Comparison of ENCODE assay signal across 3 cellular contexts in the genomic region with DNA sequence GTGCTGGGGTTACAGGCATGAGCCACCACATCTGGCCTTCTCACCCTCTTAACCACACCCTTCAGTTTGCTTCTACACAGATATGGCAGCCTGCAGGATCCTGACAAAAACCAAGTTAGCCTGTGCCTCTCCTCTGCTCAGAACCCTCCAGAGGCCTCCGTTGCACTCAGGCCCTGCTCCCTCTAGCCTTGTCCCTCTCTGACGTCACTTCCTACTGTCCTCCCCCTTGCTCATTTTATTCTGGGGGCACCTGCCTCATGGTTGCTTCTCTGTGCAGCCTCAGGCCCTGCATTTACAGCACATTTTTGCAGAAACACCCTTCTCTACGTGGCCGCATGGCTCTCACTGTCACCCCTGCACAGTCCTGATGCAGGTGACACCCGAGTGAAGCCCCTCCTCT.
TF ChIP-seq lines count a peak whose summit lies in the region.

No MANE protein-coding gene starts in this region.

TF ChIP-seq in SK-N-SH, 30 proteins besides CTCF, POLR2A, EP300 and RAD21 (continued from another document):
- TF ChIP-seq, protein P1, sequence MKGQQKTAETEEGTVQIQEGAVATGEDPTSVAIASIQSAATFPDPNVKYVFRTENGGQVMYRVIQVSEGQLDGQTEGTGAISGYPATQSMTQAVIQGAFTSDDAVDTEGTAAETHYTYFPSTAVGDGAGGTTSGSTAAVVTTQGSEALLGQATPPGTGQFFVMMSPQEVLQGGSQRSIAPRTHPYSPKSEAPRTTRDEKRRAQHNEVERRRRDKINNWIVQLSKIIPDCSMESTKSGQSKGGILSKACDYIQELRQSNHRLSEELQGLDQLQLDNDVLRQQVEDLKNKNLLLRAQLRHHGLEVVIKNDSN (IDR thresholded peaks at IDR 0.05; ENCODE audit: borderline replicate concordance, low read depth): no peak
- TF ChIP-seq TCF12 (IDR thresholded peaks at IDR 0.05): no peak
- no peak for TF ChIP-seq GABPA (IDR thresholded peaks at IDR 0.05; ENCODE audit: low read depth)
- TF ChIP-seq NRF1 (IDR thresholded peaks at IDR 0.05; ENCODE audit: low read depth, low read length): no peak
- no peak for TF ChIP-seq FOXJ3 (CRISPR knock-in tag; IDR thresholded peaks at IDR 0.05)
- TF ChIP-seq PBX3 (IDR thresholded peaks at IDR 0.05): no peak
- TF ChIP-seq, protein P2, sequence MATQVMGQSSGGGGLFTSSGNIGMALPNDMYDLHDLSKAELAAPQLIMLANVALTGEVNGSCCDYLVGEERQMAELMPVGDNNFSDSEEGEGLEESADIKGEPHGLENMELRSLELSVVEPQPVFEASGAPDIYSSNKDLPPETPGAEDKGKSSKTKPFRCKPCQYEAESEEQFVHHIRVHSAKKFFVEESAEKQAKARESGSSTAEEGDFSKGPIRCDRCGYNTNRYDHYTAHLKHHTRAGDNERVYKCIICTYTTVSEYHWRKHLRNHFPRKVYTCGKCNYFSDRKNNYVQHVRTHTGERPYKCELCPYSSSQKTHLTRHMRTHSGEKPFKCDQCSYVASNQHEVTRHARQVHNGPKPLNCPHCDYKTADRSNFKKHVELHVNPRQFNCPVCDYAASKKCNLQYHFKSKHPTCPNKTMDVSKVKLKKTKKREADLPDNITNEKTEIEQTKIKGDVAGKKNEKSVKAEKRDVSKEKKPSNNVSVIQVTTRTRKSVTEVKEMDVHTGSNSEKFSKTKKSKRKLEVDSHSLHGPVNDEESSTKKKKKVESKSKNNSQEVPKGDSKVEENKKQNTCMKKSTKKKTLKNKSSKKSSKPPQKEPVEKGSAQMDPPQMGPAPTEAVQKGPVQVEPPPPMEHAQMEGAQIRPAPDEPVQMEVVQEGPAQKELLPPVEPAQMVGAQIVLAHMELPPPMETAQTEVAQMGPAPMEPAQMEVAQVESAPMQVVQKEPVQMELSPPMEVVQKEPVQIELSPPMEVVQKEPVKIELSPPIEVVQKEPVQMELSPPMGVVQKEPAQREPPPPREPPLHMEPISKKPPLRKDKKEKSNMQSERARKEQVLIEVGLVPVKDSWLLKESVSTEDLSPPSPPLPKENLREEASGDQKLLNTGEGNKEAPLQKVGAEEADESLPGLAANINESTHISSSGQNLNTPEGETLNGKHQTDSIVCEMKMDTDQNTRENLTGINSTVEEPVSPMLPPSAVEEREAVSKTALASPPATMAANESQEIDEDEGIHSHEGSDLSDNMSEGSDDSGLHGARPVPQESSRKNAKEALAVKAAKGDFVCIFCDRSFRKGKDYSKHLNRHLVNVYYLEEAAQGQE (IDR thresholded peaks at IDR 0.05; ENCODE audit: low read depth, low read length): no peak
- TF ChIP-seq POLR2AphosphoS5 (IDR thresholded peaks at IDR 0.05; ENCODE audit: low read depth, low read length): no peak
- no peak for TF ChIP-seq YY1 (IDR thresholded peaks at IDR 0.05; ENCODE audit: low read depth)
- no peak for TF ChIP-seq GATA2 (CRISPR knock-in tag; IDR thresholded peaks at IDR 0.05)
- no peak for TF ChIP-seq SMC3 (IDR thresholded peaks at IDR 0.05; ENCODE audit: low read depth, low read length)
- no peak for TF ChIP-seq MAX (IDR thresholded peaks at IDR 0.05; ENCODE audit: low read depth)
- no peak for TF ChIP-seq TAF1 (IDR thresholded peaks at IDR 0.05; ENCODE audit: borderline replicate concordance, low read depth, low read length)
- no peak for TF ChIP-seq RFX5 (IDR thresholded peaks at IDR 0.05; ENCODE audit: low read length)
- no peak for TF ChIP-seq MEF2A (IDR thresholded peaks at IDR 0.05; ENCODE audit: borderline replicate concordance, low read depth)

TF ChIP-seq in SK-N-SH treated with all-trans-retinoic acid at 6 μM for 48 hours, 23 proteins besides CTCF, POLR2A, EP300 and RAD21 (continued from another document):
- TF ChIP-seq, protein P3, sequence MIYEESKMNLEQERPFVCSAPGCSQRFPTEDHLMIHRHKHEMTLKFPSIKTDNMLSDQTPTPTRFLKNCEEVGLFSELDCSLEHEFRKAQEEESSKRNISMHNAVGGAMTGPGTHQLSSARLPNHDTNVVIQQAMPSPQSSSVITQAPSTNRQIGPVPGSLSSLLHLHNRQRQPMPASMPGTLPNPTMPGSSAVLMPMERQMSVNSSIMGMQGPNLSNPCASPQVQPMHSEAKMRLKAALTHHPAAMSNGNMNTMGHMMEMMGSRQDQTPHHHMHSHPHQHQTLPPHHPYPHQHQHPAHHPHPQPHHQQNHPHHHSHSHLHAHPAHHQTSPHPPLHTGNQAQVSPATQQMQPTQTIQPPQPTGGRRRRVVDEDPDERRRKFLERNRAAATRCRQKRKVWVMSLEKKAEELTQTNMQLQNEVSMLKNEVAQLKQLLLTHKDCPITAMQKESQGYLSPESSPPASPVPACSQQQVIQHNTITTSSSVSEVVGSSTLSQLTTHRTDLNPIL (CRISPR knock-in tag; IDR thresholded peaks at IDR 0.05; ENCODE audit: low read depth): no peak
- no peak for TF ChIP-seq ISL1 (CRISPR knock-in tag; IDR thresholded peaks at IDR 0.05)
- TF ChIP-seq GLIS3 (CRISPR knock-in tag; IDR thresholded peaks at IDR 0.05): no peak
- no peak for TF ChIP-seq OSR1 (CRISPR knock-in tag; IDR thresholded peaks at IDR 0.05)
- TF ChIP-seq, protein P4, sequence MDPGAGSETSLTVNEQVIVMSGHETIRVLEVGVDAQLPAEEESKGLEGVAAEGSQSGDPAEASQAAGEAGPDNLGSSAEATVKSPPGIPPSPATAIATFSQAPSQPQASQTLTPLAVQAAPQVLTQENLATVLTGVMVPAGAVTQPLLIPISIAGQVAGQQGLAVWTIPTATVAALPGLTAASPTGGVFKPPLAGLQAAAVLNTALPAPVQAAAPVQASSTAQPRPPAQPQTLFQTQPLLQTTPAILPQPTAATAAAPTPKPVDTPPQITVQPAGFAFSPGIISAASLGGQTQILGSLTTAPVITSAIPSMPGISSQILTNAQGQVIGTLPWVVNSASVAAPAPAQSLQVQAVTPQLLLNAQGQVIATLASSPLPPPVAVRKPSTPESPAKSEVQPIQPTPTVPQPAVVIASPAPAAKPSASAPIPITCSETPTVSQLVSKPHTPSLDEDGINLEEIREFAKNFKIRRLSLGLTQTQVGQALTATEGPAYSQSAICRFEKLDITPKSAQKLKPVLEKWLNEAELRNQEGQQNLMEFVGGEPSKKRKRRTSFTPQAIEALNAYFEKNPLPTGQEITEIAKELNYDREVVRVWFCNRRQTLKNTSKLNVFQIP (CRISPR knock-in tag; IDR thresholded peaks at IDR 0.05; ENCODE audit: borderline replicate concordance, low read depth): no peak
- TF ChIP-seq ZNF8 (CRISPR knock-in tag; IDR thresholded peaks at IDR 0.05): no peak
- TF ChIP-seq, protein P5, sequence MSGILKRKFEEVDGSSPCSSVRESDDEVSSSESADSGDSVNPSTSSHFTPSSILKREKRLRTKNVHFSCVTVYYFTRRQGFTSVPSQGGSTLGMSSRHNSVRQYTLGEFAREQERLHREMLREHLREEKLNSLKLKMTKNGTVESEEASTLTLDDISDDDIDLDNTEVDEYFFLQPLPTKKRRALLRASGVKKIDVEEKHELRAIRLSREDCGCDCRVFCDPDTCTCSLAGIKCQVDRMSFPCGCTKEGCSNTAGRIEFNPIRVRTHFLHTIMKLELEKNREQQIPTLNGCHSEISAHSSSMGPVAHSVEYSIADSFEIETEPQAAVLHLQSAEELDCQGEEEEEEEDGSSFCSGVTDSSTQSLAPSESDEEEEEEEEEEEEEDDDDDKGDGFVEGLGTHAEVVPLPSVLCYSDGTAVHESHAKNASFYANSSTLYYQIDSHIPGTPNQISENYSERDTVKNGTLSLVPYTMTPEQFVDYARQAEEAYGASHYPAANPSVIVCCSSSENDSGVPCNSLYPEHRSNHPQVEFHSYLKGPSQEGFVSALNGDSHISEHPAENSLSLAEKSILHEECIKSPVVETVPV (CRISPR knock-in tag; IDR thresholded peaks at IDR 0.05): no peak
- TF ChIP-seq RARB (CRISPR knock-in tag; IDR thresholded peaks at IDR 0.05): no peak

TF ChIP-seq in GM12891, 5 proteins besides CTCF, POLR2A, EP300 and RAD21 (continued from another document):
- TF ChIP-seq POU2F2 (IDR thresholded peaks at IDR 0.05; ENCODE audit: low read depth, low read length) (no peak), TAF1 (IDR thresholded peaks at IDR 0.05; ENCODE audit: low read depth, low read length) (no peak), PAX5 (IDR thresholded peaks at IDR 0.05; ENCODE audit: insufficient read depth, low read length, severe bottlenecking) (no peak)
